Comparison of ENCODE assay signal across 34 cellular contexts in genomic region chr12:113069149-113069548, GRCh38. TPM values are rescaled to one million over a fixed set of nuclear protein-coding genes. Genes with fewer than 3 reads are reported as not detected.
A peak's percentile ranks its signal among the peaks of the same experiment; 100 is the strongest.
DNase-seq lines count a peak whose midpoint lies in the region; ATAC-seq and TF ChIP-seq lines count a peak whose summit lies in the region.
"Had no signal": no experiment of that assay in that cellular context is flagged by ENCODE, and none has a peak within 500 bp of the region (broad histone marks: within the 10 kb centered on the region; RNA-seq: fewer than 3 reads in every experiment).

No MANE protein-coding gene starts in this region.

- H3K27ac Mint-ChIP-seq in endodermal cell: no peak overlapping the region
- no peak overlapping the region for H3K27ac Mint-ChIP-seq in activated CD8-positive, alpha-beta T cell treated with anti-CD3 and anti-CD28 coated beads for 36 hours

- intact Hi-C loops in activated CD8-positive, alpha-beta T cell treated with anti-CD3 and anti-CD28 coated beads for 36 hours (cut with micrococcal nuclease): no loop called here

- no peak overlapping the region for H3K4me3 ChIP-seq in NB4 (ENCODE audit: low read depth, low read length)
- no peak overlapping the region for H3K4me3 ChIP-seq in endodermal cell (ENCODE audit: low read length)
- H3K4me3 ChIP-seq in subcutaneous abdominal adipose tissue (ENCODE audit: low read depth in 1 of 5, low read length in 5 of 5): no peak overlapping the region
- H3K4me3 ChIP-seq: coronary artery, Peyer's patch, smooth muscle cell, stomach, transverse colon had no signal

- peaks cover 4% of the 10 kb centered on the region for H3K4me1 Mint-ChIP-seq in endodermal cell
- H3K4me1 Mint-ChIP-seq in activated CD8-positive, alpha-beta T cell treated with anti-CD3 and anti-CD28 coated beads for 36 hours (ENCODE audit: low read depth): peaks cover 46% of the 10 kb centered on the region

- H3K9me3 Mint-ChIP-seq in endodermal cell: no peaks in the 10 kb centered on the region
- H3K9me3 Mint-ChIP-seq in activated CD8-positive, alpha-beta T cell treated with anti-CD3 and anti-CD28 coated beads for 36 hours: no peaks in the 10 kb centered on the region
- H3K9me3 Mint-ChIP-seq: neural crest cell had no signal

- no peaks in the 10 kb centered on the region for H3K36me3 Mint-ChIP-seq in endodermal cell (ENCODE audit: low read depth)
- no peaks in the 10 kb centered on the region for H3K36me3 Mint-ChIP-seq in activated CD8-positive, alpha-beta T cell treated with anti-CD3 and anti-CD28 coated beads for 36 hours (ENCODE audit: low read depth)
- H3K36me3 Mint-ChIP-seq: activated CD8-positive, alpha-beta memory T cell treated with anti-CD3 and anti-CD28 coated beads, Interleukin-2, amount 10 ng/mL, durations not matched to agents 7 days and 5 days had no signal

- DNase-seq in activated effector memory CD4-positive, alpha-beta T cell treated with anti-CD3 and anti-CD28 coated beads, Interleukin-2, amount 50 U/mL, for 16 hours: peak; percentile 59
- no peak for DNase-seq in activated effector memory CD4-positive, alpha-beta T cell treated with Interleukin-2 at 50 U/mL for 16 hours
- peak; percentile 49 for DNase-seq in NB4 (ENCODE audit: low read depth)
- DNase-seq in endodermal cell: peak; percentile 69
- no peak for DNase-seq in cerebellar nuclear complex (lab: John Stamatoyannopoulos, UW)
- no peak for DNase-seq in 8988T
- DNase-seq in activated CD8-positive, alpha-beta T cell treated with anti-CD3 and anti-CD28 coated beads for 36 hours: no peak
- DNase-seq: activated CD4-positive, alpha-beta T cell treated with anti-CD3 and anti-CD28 coated beads, Interleukin-2, amount 50 U/mL, for 1 hour; activated CD8-positive, alpha-beta memory T cell treated with anti-CD3 and anti-CD28 coated beads, Interleukin-2, amount 10 ng/mL, durations not matched to agents 7 days and 5 days; activated naive CD4-positive, alpha-beta T cell treated with Interleukin-2 at 50 U/mL for 16 hours; activated T-cell treated with anti-CD3 and anti-CD28 coated beads, Interleukin-2, amount 50 U/mL, for 48 hours; COR-L47; effector memory CD4-positive, alpha-beta T cell; GDM1; hippocampal formation; Kasumi-1; left cardiac atrium; NCI-H1694 treated with DMSO at 0.1 percent for 48 hours; NCI-H2171; NCI-H510A; Peyer's patch; SHP77; stimulated activated CD4-positive, alpha-beta T cell treated with anti-CD3 and anti-CD28 coated beads, Interleukin-1b, Interleukin-23, amount 100 ng/mL, for 48 hours; stomach; transverse colon had no signal

- no peak for TF ChIP-seq POLR2A in NB4 (IDR thresholded peaks at IDR 0.05; ENCODE audit: extremely low read depth, insufficient read length)

- peaks cover 10% of the 10 kb centered on the region for H3K27me3 Mint-ChIP-seq in endodermal cell (ENCODE audit: insufficient read depth)
- no peaks in the 10 kb centered on the region for H3K27me3 Mint-ChIP-seq in activated CD8-positive, alpha-beta T cell treated with anti-CD3 and anti-CD28 coated beads for 36 hours
- H3K27me3 Mint-ChIP-seq: activated CD8-positive, alpha-beta memory T cell treated with anti-CD3 and anti-CD28 coated beads, Interleukin-2, amount 10 ng/mL, durations not matched to agents 7 days and 5 days had no signal

- CTCF ChIA-PET in activated CD8-positive, alpha-beta T cell treated with anti-CD3 and anti-CD28 coated beads for 36 hours (lab: Charles Lee): interaction anchor here (0.7 to 2.2 kb wide), 2 partner anchors 20 to 33 kb away, joined by 3 to 8 read pairs; no protein-coding TSS in a partner anchor

- WGBS in endodermal cell (ENCODE audit: insufficient coverage in 1 of 2, insufficient read length in 1 of 2), 2 experiments: 89% methylated on average over 5 of the region's 5 CpGs; no CpG with 5 or more reads in 1 of the 2 experiments

- H3K4me3 Mint-ChIP-seq in endodermal cell: no peak overlapping the region
- H3K4me3 Mint-ChIP-seq in activated CD8-positive, alpha-beta T cell treated with anti-CD3 and anti-CD28 coated beads for 36 hours: no peak overlapping the region
- H3K4me3 Mint-ChIP-seq: activated CD8-positive, alpha-beta memory T cell treated with anti-CD3 and anti-CD28 coated beads, Interleukin-2, amount 10 ng/mL, durations not matched to agents 7 days and 5 days; neural crest cell had no signal

- H3K9ac ChIP-seq in endodermal cell (ENCODE audit: extremely low read depth, low read length, poor library complexity, severe bottlenecking) (no peak overlapping the region), subcutaneous abdominal adipose tissue (ENCODE audit: low read length in 5 of 5) (peak overlapping the region in 2 of 5 donors; percentile 20 to 40)
- H3K9ac ChIP-seq: parathyroid adenoma had no signal

- no peaks in the 10 kb centered on the region for H3K4me1 ChIP-seq in endodermal cell (ENCODE audit: control insufficient read depth, insufficient read depth, low read length)
- H3K4me1 ChIP-seq in subcutaneous abdominal adipose tissue (ENCODE audit: control insufficient read depth in 5 of 5, insufficient read depth in 5 of 5, low read length in 5 of 5): peaks cover 10 to 93% (median 85%) of the 10 kb centered on the region in 5 donors
- H3K4me1 ChIP-seq: parathyroid adenoma had no signal

- ATAC-seq in activated CD8-positive, alpha-beta T cell treated with anti-CD3 and anti-CD28 coated beads for 36 hours: no peak
- ATAC-seq: HepG2, left cardiac atrium had no signal

- POLR2A ChIA-PET in activated CD8-positive, alpha-beta T cell treated with anti-CD3 and anti-CD28 coated beads for 36 hours (lab: Charles Lee): no interaction called here

- H3K9me3 ChIP-seq in endodermal cell (ENCODE audit: control insufficient read depth, low read length): no peaks in the 10 kb centered on the region
- H3K9me3 ChIP-seq in subcutaneous abdominal adipose tissue (ENCODE audit: control insufficient read depth in 5 of 5, low read length in 5 of 5): no peaks in the 10 kb centered on the region
- H3K9me3 ChIP-seq: Peyer's patch, stomach, transverse colon had no signal

- no peaks in the 10 kb centered on the region for H3K36me3 ChIP-seq in endodermal cell (ENCODE audit: control insufficient read depth, insufficient read depth, low read length)
- peaks cover 0 to 2% (median 0%) of the 10 kb centered on the region in 5 donors for H3K36me3 ChIP-seq in subcutaneous abdominal adipose tissue (ENCODE audit: control insufficient read depth in 5 of 5, insufficient read depth in 5 of 5, low read length in 5 of 5)
- H3K36me3 ChIP-seq: Peyer's patch, stomach, transverse colon had no signal

- H3K27me3 ChIP-seq in endodermal cell (ENCODE audit: control insufficient read depth, insufficient read depth, low read length, poor library complexity, severe bottlenecking) (peaks cover 7% of the 10 kb centered on the region), subcutaneous abdominal adipose tissue (ENCODE audit: control insufficient read depth in 5 of 5, insufficient read depth in 4 of 5, low read length in 5 of 5) (peaks cover 0 to 4% (median 0%) of the 10 kb centered on the region in 5 donors)
- H3K27me3 ChIP-seq: Peyer's patch had no signal

- H3K27ac ChIP-seq in endodermal cell (ENCODE audit: low read depth, low read length) (no peak overlapping the region), subcutaneous abdominal adipose tissue (ENCODE audit: low read depth, low read length) (peak overlapping the region; percentile 95)
- H3K27ac ChIP-seq: parathyroid adenoma, stomach, transverse colon, VCaP had no signal

- TF ChIP-seq CTCF in NB4 (IDR thresholded peaks at IDR 0.05; ENCODE audit: low read depth, low read length) (no peak), endodermal cell (conservative IDR thresholded peaks at IDR 0.05) (no peak)
- no peak for TF ChIP-seq CTCF in activated CD8-positive, alpha-beta T cell treated with anti-CD3 and anti-CD28 coated beads for 36 hours (IDR thresholded peaks at IDR 0.05)

RNA-seq across cellular contexts. Expression of gene DTX1, which starts 12.6 kb away (rescaled TPM):
- total RNA-seq in endodermal cell: 1 to 10 TPM; 3.3 to 4.9 TPM
- polyA plus RNA-seq in endodermal cell (2013, experiment 1 of 2): 12.4 TPM
- polyA plus RNA-seq in endodermal cell (2013, experiment 2 of 2): 8.3 TPM
- total RNA-seq in activated CD8-positive, alpha-beta T cell treated with anti-CD3 and anti-CD28 coated beads for 36 hours: 1 to 10 TPM; 2.9 to 3.4 TPM
- total RNA-seq: epithelial cell of proximal tubule, HepG2 had no signal
- polyA plus RNA-seq: BJ, HepG2 had no signal

Comparison
In these comparisons a context has a peak if more than half of its experiments do, and no peak if none do; other contexts are left out.
1. DNase-seq: peak in activated effector memory CD4-positive, alpha-beta T cell treated with anti-CD3 and anti-CD28 coated beads, Interleukin-2, amount 50 U/mL, for 16 hours (single experiment), NB4 (single experiment) and endodermal cell (single experiment); none in activated effector memory CD4-positive, alpha-beta T cell treated with Interleukin-2 at 50 U/mL for 16 hours (single experiment), cerebellar nuclear complex (0 of 2), 8988T (single experiment) and activated CD8-positive, alpha-beta T cell treated with anti-CD3 and anti-CD28 coated beads for 36 hours (single experiment).